Comparison of ENCODE assay signal across 1 cellular context in the genomic region with DNA sequence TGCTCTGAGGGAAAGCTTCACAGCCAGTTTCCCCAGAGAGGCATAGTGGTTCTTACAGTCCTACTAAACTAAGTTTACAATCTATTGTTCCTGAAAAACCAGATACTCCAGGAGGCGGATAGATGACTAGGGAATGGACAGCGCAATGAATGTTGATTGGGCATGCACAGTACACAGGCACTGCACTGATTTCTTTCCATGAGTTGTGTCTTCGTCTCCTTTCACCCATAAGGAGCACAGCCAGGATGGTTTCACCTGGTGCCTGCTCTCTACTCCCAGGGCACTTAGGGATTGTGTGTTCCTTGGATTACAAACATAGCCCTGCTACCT.
TF ChIP-seq lines count a peak whose summit lies in the region.

No MANE protein-coding gene starts in this region.

TF ChIP-seq in IMR-90, 13 proteins besides CTCF, POLR2A, EP300 and RAD21 (continued from another document):
- no peak for TF ChIP-seq BHLHE40 (IDR thresholded peaks at IDR 0.05; ENCODE audit: low read depth, low read length)
